ENCODE assay signal across 8 cellular contexts in the genomic region with DNA sequence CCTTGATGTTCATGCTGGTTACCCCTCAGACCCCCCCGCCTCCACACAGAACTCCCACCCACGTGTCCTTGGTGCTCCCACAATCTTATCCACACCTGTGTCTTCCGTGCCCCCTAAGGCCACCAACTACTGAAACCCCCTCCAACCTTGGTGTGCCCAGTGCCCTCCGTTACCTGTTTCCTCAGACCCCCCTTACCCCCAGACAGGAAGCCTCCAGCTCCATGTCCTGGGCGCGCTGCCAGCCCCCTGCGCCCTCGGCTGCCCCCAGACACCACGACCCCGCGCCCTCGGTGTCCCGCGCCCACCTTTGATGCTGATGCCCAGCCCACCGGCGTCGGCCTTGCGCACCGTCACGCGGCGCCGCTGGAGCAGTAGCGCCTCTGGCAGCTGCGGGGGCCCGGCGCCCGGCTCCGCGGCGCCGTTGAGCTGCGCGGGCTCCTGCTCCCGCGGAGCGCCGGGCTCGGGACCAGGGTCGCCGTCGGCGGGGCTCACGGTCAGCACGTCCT. TPM values are rescaled to one million over a fixed set of nuclear protein-coding genes. Genes with fewer than 3 reads are reported as not detected.
A peak's percentile ranks its signal among the peaks of the same experiment; 100 is the strongest.
DNase-seq lines count a peak whose midpoint lies in the region; ATAC-seq and TF ChIP-seq lines count a peak whose summit lies in the region.

No MANE protein-coding gene starts in this region.

- peak in 1 of 5 donors; percentile 48 for DNase-seq in CD4-positive, alpha-beta memory T cell
- no peak for DNase-seq in RWPE1 (ENCODE audit: low spot score)
- peak; percentile 29 for DNase-seq in colonic mucosa
- DNase-seq in lower lobe of right lung, result no peak
- no peak for DNase-seq in SHP77 (lab: John Stamatoyannopoulos, UW)
- no peak for DNase-seq in NCI-H446 treated with DMSO at 0.1 percent for 48 hours (lab: John Stamatoyannopoulos, UW)

- TF ChIP-seq CTCF in RWPE1 (conservative IDR thresholded peaks at IDR 0.05; ENCODE audit: low read depth) (no peak), colonic mucosa (IDR thresholded peaks at IDR 0.05) (no peak), lower lobe of right lung (IDR thresholded peaks at IDR 0.05) (no peak)

- H3K27me3 ChIP-seq in CD4-positive, alpha-beta memory T cell (ENCODE audit: insufficient read depth, low read length), result no peaks in the 10 kb centered on the region
- H3K27me3 ChIP-seq in colonic mucosa (no peaks in the 10 kb centered on the region), lower lobe of right lung (ENCODE audit: low read depth) (no peaks in the 10 kb centered on the region)

- peaks cover 0 to 2% (median 0%) of the 10 kb centered on the region in 8 donors for H3K9me3 Mint-ChIP-seq in CD4-positive, alpha-beta memory T cell

- peak overlapping the region; percentile 77 to 92 (median 88) for H3K4me3 Mint-ChIP-seq in CD4-positive, alpha-beta memory T cell

- H3K9ac ChIP-seq in colonic mucosa (ENCODE audit: low read depth in 2 of 2, low read length in 2 of 2), result peak overlapping the region; percentile 66 to 86

- CTCF ChIA-PET in CD4-positive, alpha-beta memory T cell (lab: Charles Lee; ENCODE audit: partially characterized antibody), result interaction anchor here (0.5 to 1.8 kb wide), 4 partner anchors 41 to 1807 kb away, joined by 3 to 5 read pairs (median 3); a partner anchor contains a TSS
- CTCF ChIA-PET in RWPE1 (lab: Yijun Ruan, JAX), result interaction anchor here (0.6 to 3.7 kb wide), 4 partner anchors 42 to 1216 kb away, joined by 3 to 16 read pairs (median 3); a partner anchor contains a TSS

- H3K27me3 Mint-ChIP-seq in CD4-positive, alpha-beta memory T cell, result no peaks in the 10 kb centered on the region

- H3K4me1 ChIP-seq in CD4-positive, alpha-beta memory T cell (ENCODE audit: insufficient read depth, low read length), result peaks cover 17% of the 10 kb centered on the region
- no peaks in the 10 kb centered on the region for H3K4me1 ChIP-seq in colonic mucosa
- peaks cover 12% of the 10 kb centered on the region for H3K4me1 ChIP-seq in lower lobe of right lung

- no peaks in the 10 kb centered on the region for H3K9me3 ChIP-seq in CD4-positive, alpha-beta memory T cell (ENCODE audit: control insufficient read depth in 1 of 2, low read length in 2 of 2)
- H3K9me3 ChIP-seq in colonic mucosa, result no peaks in the 10 kb centered on the region
- no peaks in the 10 kb centered on the region for H3K9me3 ChIP-seq in lower lobe of right lung

- H3K27ac Mint-ChIP-seq in CD4-positive, alpha-beta memory T cell, result peak overlapping the region in 6 of 7 donors; percentile 57 to 92 (median 90)

- H3K36me3 ChIP-seq in CD4-positive, alpha-beta memory T cell (ENCODE audit: insufficient read depth, low read length), result no peaks in the 10 kb centered on the region
- H3K36me3 ChIP-seq in colonic mucosa (no peaks in the 10 kb centered on the region), lower lobe of right lung (no peaks in the 10 kb centered on the region)

- intact Hi-C loops in CD4-positive, alpha-beta memory T cell (cut with micrococcal nuclease), result loop anchor here (1.0 to 5.0 kb wide), 4 partner anchors 72 to 669 kb away; a partner anchor contains a TSS
- intact Hi-C loops in colonic mucosa (cut with DNase I), result no loop called here
- intact Hi-C loops in lower lobe of right lung (cut with DNase I), result no loop called here

- POLR2A ChIA-PET in CD4-positive, alpha-beta memory T cell (lab: Charles Lee; ENCODE audit: partially characterized antibody), result interaction anchor here (0.9 to 3.4 kb wide), 14 partner anchors 23 to 669 kb away, joined by 3 to 22 read pairs (median 6); a partner anchor contains a TSS
- POLR2A ChIA-PET in RWPE1 (lab: Yijun Ruan, JAX; ENCODE audit: low non-redundant PET), result interaction anchor here (0.6 to 1.6 kb wide), 3 partner anchors 41 to 1211 kb away, joined by 4 to 7 read pairs (median 6); a partner anchor contains a TSS

- peak; percentile 17 for ATAC-seq in GM21825 (IDR thresholded peaks at IDR 0.05; ENCODE audit: unreplicated experiment)
- ATAC-seq in lower lobe of right lung, result peak; percentile 5 to 9

- H3K27ac ChIP-seq in CD4-positive, alpha-beta memory T cell (ENCODE audit: low read depth, low read length), result no peak overlapping the region
- H3K27ac ChIP-seq in RWPE1 (peak overlapping the region; percentile 54), colonic mucosa (peak overlapping the region; percentile 69), lower lobe of right lung (peak overlapping the region; percentile 71), temporal lobe (ENCODE audit: low read depth, low read length) (peak overlapping the region; percentile 80)

- peaks cover 14 to 28% (median 22%) of the 10 kb centered on the region in 4 donors for H3K4me1 Mint-ChIP-seq in CD4-positive, alpha-beta memory T cell

- H3K36me3 Mint-ChIP-seq in CD4-positive, alpha-beta memory T cell, result peaks cover 0 to 6% of the 10 kb centered on the region in 2 donors

- peak overlapping the region in 1 of 2 donors; percentile 43 for H3K4me3 ChIP-seq in CD4-positive, alpha-beta memory T cell (ENCODE audit: low read length in 2 of 2)
- H3K4me3 ChIP-seq in colonic mucosa, result peak overlapping the region; percentile 71
- peak overlapping the region; percentile 78 for H3K4me3 ChIP-seq in lower lobe of right lung

RNA-seq across cellular contexts. Expression of a gene that starts 0.5 kb away (rescaled TPM):
- 1 to 10 TPM; 5.1 to 5.7 TPM for total RNA-seq in CD4-positive, alpha-beta memory T cell
- polyA plus RNA-seq in CD4-positive, alpha-beta memory T cell, result 1 to 10 TPM; 7.2 to 9.2 TPM
- 1 to 10 TPM; 4.5 to 5.7 TPM for total RNA-seq in colonic mucosa
- 6.7 TPM for total RNA-seq in lower lobe of right lung
- total RNA-seq in temporal lobe, result 10.6 TPM

RNA-seq across cellular contexts. Expression of a gene that starts 41.7 kb away (rescaled TPM):
- total RNA-seq in CD4-positive, alpha-beta memory T cell, result 10 to 100 TPM; 50.9 to 51.8 TPM
- 10 to 100 TPM; 39.8 to 41.8 TPM for polyA plus RNA-seq in CD4-positive, alpha-beta memory T cell
- total RNA-seq in colonic mucosa, result 10 to 100 TPM; 18.2 to 31.0 TPM
- total RNA-seq in lower lobe of right lung, result 23.2 TPM
- total RNA-seq in temporal lobe, result 18.9 TPM

RNA-seq across cellular contexts. Expression of a gene that starts 46.8 kb away (rescaled TPM):
- total RNA-seq in CD4-positive, alpha-beta memory T cell, result 10 to 100 TPM; 42.1 to 43.4 TPM
- 10 to 100 TPM; 16.5 to 25.2 TPM for polyA plus RNA-seq in CD4-positive, alpha-beta memory T cell
- total RNA-seq in colonic mucosa (10 to 100 TPM; 20.9 to 23.8 TPM), lower lobe of right lung (18.2 TPM), temporal lobe (20.2 TPM)
